Comparison of ENCODE assay signal across 23 cellular contexts in the genomic region with DNA sequence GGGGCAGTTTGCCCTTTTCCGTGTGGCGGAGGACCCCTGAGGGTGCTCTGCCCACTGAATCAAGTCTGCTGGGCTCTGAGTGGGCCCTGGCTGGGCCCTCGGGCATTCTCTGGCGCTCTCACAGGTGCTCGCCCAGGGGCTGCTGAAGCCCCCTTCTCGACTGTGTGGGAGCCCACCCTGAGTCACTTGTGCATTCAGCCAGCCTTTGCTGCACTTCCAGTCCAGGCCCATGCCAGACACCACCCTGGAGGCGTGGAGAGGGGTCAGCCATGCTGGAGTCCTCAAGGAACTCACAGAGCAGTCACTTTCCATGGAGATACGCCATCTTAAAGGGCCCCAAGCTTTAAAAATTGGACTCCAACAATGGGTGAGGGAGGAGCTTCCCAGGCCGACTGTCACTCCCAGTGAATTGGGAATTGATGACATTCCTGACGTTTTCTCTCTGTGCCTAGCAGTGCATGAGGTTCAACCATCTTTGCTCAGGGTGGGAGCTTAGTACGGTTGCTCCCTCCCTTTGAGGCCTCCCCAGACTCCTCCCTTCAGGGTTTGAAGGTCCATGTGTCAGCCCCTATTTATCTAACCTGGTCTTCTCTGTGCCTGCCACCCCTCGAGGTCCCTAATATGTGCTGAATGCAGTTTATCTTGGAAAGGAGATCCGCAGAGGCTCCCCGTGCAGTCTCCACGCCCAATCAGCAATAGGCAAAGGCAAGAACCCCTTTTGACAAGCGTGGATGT.
DNase-seq lines count a peak whose midpoint lies in the region; ATAC-seq and TF ChIP-seq lines count a peak whose summit lies in the region.
"Had no signal": no experiment of that assay in that cellular context is flagged by ENCODE, and none has a peak within 500 bp of the region (broad histone marks: within the 10 kb centered on the region; RNA-seq: fewer than 3 reads in every experiment).

No MANE protein-coding gene starts in this region.

- H3K9ac ChIP-seq in endodermal cell (ENCODE audit: extremely low read depth, low read length, poor library complexity, severe bottlenecking), result no peak overlapping the region
- no peak overlapping the region for H3K9ac ChIP-seq in neural progenitor cell
- H3K9ac ChIP-seq: SK-N-SH had no signal

- peaks cover 1% of the 10 kb centered on the region for H3K27me3 Mint-ChIP-seq in endodermal cell (ENCODE audit: insufficient read depth)
- peaks cover 9% of the 10 kb centered on the region for H3K27me3 Mint-ChIP-seq in neural progenitor cell (ENCODE audit: insufficient read depth, low read depth)
- H3K27me3 Mint-ChIP-seq: activated naive CD8-positive, alpha-beta T cell treated with anti-CD3 and anti-CD28 coated beads for 36 hours had no signal

- H3K9me3 ChIP-seq in endodermal cell (ENCODE audit: control insufficient read depth, low read length) (no peaks in the 10 kb centered on the region), neural progenitor cell (ENCODE audit: low read depth) (no peaks in the 10 kb centered on the region), aorta (ENCODE audit: control insufficient read depth, low read length) (no peaks in the 10 kb centered on the region)
- H3K9me3 ChIP-seq: SK-N-SH, testis had no signal

- TF ChIP-seq CTCF in endodermal cell (conservative IDR thresholded peaks at IDR 0.05) (no peak), neural progenitor cell (IDR thresholded peaks at IDR 0.05) (no peak)

- H3K36me3 Mint-ChIP-seq in endodermal cell (ENCODE audit: low read depth) (no peaks in the 10 kb centered on the region), neural progenitor cell (no peaks in the 10 kb centered on the region)
- H3K36me3 Mint-ChIP-seq: activated naive CD8-positive, alpha-beta T cell treated with anti-CD3 and anti-CD28 coated beads for 36 hours; CD8-positive, alpha-beta memory T cell had no signal

- H3K27ac Mint-ChIP-seq in endodermal cell (no peak overlapping the region), neural progenitor cell (peak overlapping the region; percentile 2)
- H3K27ac Mint-ChIP-seq: activated CD4-positive, alpha-beta memory T cell treated with anti-CD3 and anti-CD28 coated beads, Interleukin-2, amount 10 ng/mL, durations not matched to agents 7 days and 5 days; activated naive CD8-positive, alpha-beta T cell treated with anti-CD3 and anti-CD28 coated beads for 36 hours; activated T-helper 2 cell treated with anti-CD3 and anti-CD28 coated beads, Interferon-gamma antibody, Interleukin-2, Interleukin-4, amounts not matched to agents 10 μg/mL and 5 μg/mL and 100 μg/mL, durations not matched to agents 14 hours and 24 hours and 36 hours; CD8-positive, alpha-beta memory T cell; T-helper 17 cell had no signal

- H3K36me3 ChIP-seq in endodermal cell (ENCODE audit: control insufficient read depth, insufficient read depth, low read length) (no peaks in the 10 kb centered on the region), neural progenitor cell (no peaks in the 10 kb centered on the region), aorta (ENCODE audit: control insufficient read depth in 1 of 2, insufficient read depth in 2 of 2, low read length in 1 of 2) (no peaks in the 10 kb centered on the region)

- WGBS in endodermal cell (ENCODE audit: insufficient coverage in 1 of 2, insufficient read length in 1 of 2), 2 experiments, result 77 to 90% methylated on average over 7 to 16 of the region's 16 CpGs
- WGBS in aorta, 2 donors, result 76 to 79% methylated on average over 16 of the region's 16 CpGs

- intact Hi-C loops in cardiac septum (cut with DNase I) (no loop called here), Right ventricle myocardium superior (cut with DNase I) (no loop called here), aorta (cut with DNase I) (no loop called here)

- no peaks in the 10 kb centered on the region for H3K79me2 ChIP-seq in neural progenitor cell (ENCODE audit: low read depth)

- no peak overlapping the region for H3K27ac ChIP-seq in endodermal cell (ENCODE audit: low read depth, low read length)
- no peak overlapping the region for H3K27ac ChIP-seq in neural progenitor cell
- H3K27ac ChIP-seq in aorta (ENCODE audit: low read depth in 1 of 2, low read length in 2 of 2), result no peak overlapping the region
- H3K27ac ChIP-seq: epithelial cell of prostate, testis had no signal

- no peaks in the 10 kb centered on the region for H3K27me3 ChIP-seq in endodermal cell (ENCODE audit: control insufficient read depth, insufficient read depth, low read length, poor library complexity, severe bottlenecking)
- no peaks in the 10 kb centered on the region for H3K27me3 ChIP-seq in neural progenitor cell
- H3K27me3 ChIP-seq in aorta (ENCODE audit: control insufficient read depth in 1 of 2, insufficient read depth in 2 of 2, low read length in 1 of 2), result no peaks in the 10 kb centered on the region
- H3K27me3 ChIP-seq: testis had no signal

- no peak overlapping the region for H3K4me3 Mint-ChIP-seq in endodermal cell
- no peak overlapping the region for H3K4me3 Mint-ChIP-seq in neural progenitor cell
- H3K4me3 Mint-ChIP-seq: activated CD4-positive, alpha-beta memory T cell treated with anti-CD3 and anti-CD28 coated beads, Interleukin-2, amount 10 ng/mL, durations not matched to agents 7 days and 5 days; activated naive CD8-positive, alpha-beta T cell treated with anti-CD3 and anti-CD28 coated beads for 36 hours; CD8-positive, alpha-beta memory T cell; T-helper 17 cell had no signal

- ATAC-seq in Right ventricle myocardium superior (ENCODE audit: poor library complexity), result no peak
- ATAC-seq in aorta (ENCODE audit: low FRiP score), result peak; percentile 37
- no peak for ATAC-seq in HG03457 (IDR thresholded peaks at IDR 0.05; ENCODE audit: unreplicated experiment)
- ATAC-seq: HCT116, T-helper 17 cell had no signal

- no peaks in the 10 kb centered on the region for H4K20me1 ChIP-seq in neural progenitor cell (ENCODE audit: low read depth)

- H3K9me3 Mint-ChIP-seq in endodermal cell (no peaks in the 10 kb centered on the region), neural progenitor cell (peaks cover 8% of the 10 kb centered on the region)
- H3K9me3 Mint-ChIP-seq: activated CD4-positive, alpha-beta memory T cell treated with anti-CD3 and anti-CD28 coated beads, Interleukin-2, amount 10 ng/mL, durations not matched to agents 7 days and 5 days; activated naive CD8-positive, alpha-beta T cell treated with anti-CD3 and anti-CD28 coated beads for 36 hours; activated T-helper 2 cell treated with anti-CD3 and anti-CD28 coated beads, Interferon-gamma antibody, Interleukin-2, Interleukin-4, amounts not matched to agents 10 μg/mL and 5 μg/mL and 100 μg/mL, durations not matched to agents 14 hours and 24 hours and 36 hours; CD8-positive, alpha-beta memory T cell had no signal

- H3F3A ChIP-seq in neural progenitor cell (ENCODE audit: low read depth), result no peaks in the 10 kb centered on the region

- H3K4me3 ChIP-seq in endodermal cell (ENCODE audit: low read length), result no peak overlapping the region
- no peak overlapping the region for H3K4me3 ChIP-seq in neural progenitor cell
- H3K4me3 ChIP-seq in aorta (ENCODE audit: low read length in 2 of 2), result no peak overlapping the region
- H3K4me3 ChIP-seq: testis had no signal

- DNase-seq in cardiac septum (ENCODE audit: low spot score) (peak; percentile 72), Right ventricle myocardium superior (no peak), endodermal cell (peak; percentile 44), neural progenitor cell (ENCODE audit: low spot score) (no peak), aorta (peak; percentile 35 to 57), mucosa of gallbladder (ENCODE audit: low spot score) (no peak), D341Med (ENCODE audit: low spot score) (no peak)
- DNase-seq: activated CD4-positive, alpha-beta memory T cell treated with anti-CD3 and anti-CD28 coated beads, Interleukin-2, amount 10 ng/mL, durations not matched to agents 7 days and 5 days; activated CD4-positive, CD25-positive, alpha-beta regulatory T cell treated with anti-CD3 and anti-CD28 coated beads, Interleukin-2, amount 50 U/mL, for 72 hours; activated naive CD8-positive, alpha-beta T cell treated with anti-CD3 and anti-CD28 coated beads for 36 hours; DMS153; NCI-H146; NCI-H446 treated with DMSO at 0.1 percent for 48 hours; NCI-H82; SK-N-SH; stimulated activated naive CD4-positive, alpha-beta T cell treated with Interleukin-2 at 50 U/mL for 16 hours; T-helper 17 cell; testis had no signal

- H3K4me1 Mint-ChIP-seq in endodermal cell (peaks cover 26% of the 10 kb centered on the region), neural progenitor cell (peaks cover 43% of the 10 kb centered on the region)
- H3K4me1 Mint-ChIP-seq: activated CD4-positive, alpha-beta memory T cell treated with anti-CD3 and anti-CD28 coated beads, Interleukin-2, amount 10 ng/mL, durations not matched to agents 7 days and 5 days; activated naive CD8-positive, alpha-beta T cell treated with anti-CD3 and anti-CD28 coated beads for 36 hours; CD8-positive, alpha-beta memory T cell had no signal

- peak overlapping the region; percentile 63 for H2AFZ ChIP-seq in neural progenitor cell (replicated peaks)

- no peak overlapping the region for H3K4me2 ChIP-seq in neural progenitor cell
- H3K4me2 ChIP-seq: SK-N-SH had no signal

- H3K4me1 ChIP-seq in endodermal cell (ENCODE audit: control insufficient read depth, insufficient read depth, low read length), result peaks cover 2% of the 10 kb centered on the region
- peaks cover under 1% of the 10 kb centered on the region for H3K4me1 ChIP-seq in neural progenitor cell
- no peaks in the 10 kb centered on the region for H3K4me1 ChIP-seq in aorta (ENCODE audit: control insufficient read depth in 1 of 2, insufficient read depth in 2 of 2, low read length in 2 of 2)

Comparison
In these comparisons a context has a peak if more than half of its experiments do, and no peak if none do; other contexts are left out.
1. DNase-seq: peak in cardiac septum (single experiment), endodermal cell (single experiment) and aorta (2 of 2); none in Right ventricle myocardium superior (single experiment), neural progenitor cell (single experiment), mucosa of gallbladder (single experiment) and D341Med (single experiment).